In genomic region chr19:57293719-57294118, GRCh38 we compare ENCODE assay signal across 36 cellular contexts.
"Had no signal": no experiment of that assay in that cellular context is flagged by ENCODE, and none has a peak within 500 bp of the region (broad histone marks: within the 10 kb centered on the region; RNA-seq: fewer than 3 reads in every experiment).

No MANE protein-coding gene starts in this region.

- H3K27ac ChIP-seq: ascending aorta, breast epithelium, cardiac muscle cell, coronary artery, dorsolateral prefrontal cortex, esophagus muscularis mucosa, foreskin keratinocyte, gastrocnemius medialis, heart left ventricle, WERI-Rb-1 had no signal

- ATAC-seq: activated CD4-positive, CD25-positive, alpha-beta regulatory T cell treated with anti-CD3 and anti-CD28 coated beads, Interleukin-2, amount 50 U/mL, for 24 hours; activated CD8-positive, alpha-beta T cell treated with anti-CD3 and anti-CD28 coated beads for 36 hours; activated naive CD4-positive, alpha-beta T cell treated with anti-CD3 and anti-CD28 coated beads, Interleukin-2, amount 50 U/mL, for 72 hours; foreskin keratinocyte; gastrocnemius medialis; heart left ventricle; T-helper 17 cell had no signal

- DNase-seq: activated B cell treated with CpG ODN at 0.5 μM for 24 hours; activated CD4-positive, alpha-beta T cell treated with anti-CD3 and anti-CD28 coated beads for 48 hours; activated CD4-positive, alpha-beta T cell treated with anti-CD3 and anti-CD28 coated beads, Interleukin-2, amount 50 U/mL, for 1 hour; activated CD4-positive, alpha-beta T cell treated with anti-CD3 and anti-CD28 coated beads, Interleukin-2, amount 50 U/mL, for 48 hours; activated CD8-positive, alpha-beta memory T cell treated with anti-CD3 and anti-CD28 coated beads for 24 hours; activated CD8-positive, alpha-beta memory T cell treated with anti-CD3 and anti-CD28 coated beads, Interleukin-2, amount 50 U/mL, for 4 hours; activated CD8-positive, alpha-beta T cell treated with anti-CD3 and anti-CD28 coated beads for 36 hours; activated effector memory CD4-positive, alpha-beta T cell treated with Interleukin-2 at 50 U/mL for 16 hours; activated gamma-delta T cell treated with Interleukin-2 at 50 U/mL for 16 hours; activated naive CD4-positive, alpha-beta T cell treated with anti-CD3 and anti-CD28 coated beads for 36 hours; activated naive CD8-positive, alpha-beta T cell treated with anti-CD3 and anti-CD28 coated beads, Interleukin-2, amount 10 ng/mL, durations not matched to agents 7 days and 5 days; activated T-cell treated with anti-CD3 and anti-CD28 coated beads, Interleukin-2, amount 50 U/mL, for 1 hour; activated T-cell treated with anti-CD3 and anti-CD28 coated beads, Interleukin-2, amount 50 U/mL, for 48 hours; central memory CD4-positive, alpha-beta T cell; dorsolateral prefrontal cortex; effector memory CD4-positive, alpha-beta T cell; erythroblast; foreskin keratinocyte; gastrocnemius medialis; glutamatergic neuron; heart left ventricle; hypothalamus; T-helper 17 cell; T1000; WERI-Rb-1 had no signal

- H3K4me1 Mint-ChIP-seq: activated naive CD8-positive, alpha-beta T cell treated with anti-CD3 and anti-CD28 coated beads, Interleukin-2, amount 10 ng/mL, durations not matched to agents 7 days and 5 days; brain had no signal

- H3K4me1 ChIP-seq: ascending aorta, breast epithelium, esophagus muscularis mucosa, foreskin keratinocyte, gastrocnemius medialis, heart left ventricle had no signal

- H3K27me3 ChIP-seq: ascending aorta, breast epithelium, cardiac muscle cell, dorsolateral prefrontal cortex, esophagus muscularis mucosa, foreskin keratinocyte, gastrocnemius medialis, heart left ventricle had no signal

- H3K4me3 ChIP-seq: ascending aorta, breast epithelium, cardiac muscle cell, coronary artery, dorsolateral prefrontal cortex, esophagus muscularis mucosa, gastrocnemius medialis, heart left ventricle had no signal

- H3K27me3 Mint-ChIP-seq: activated B cell treated with CpG ODN at 0.5 μM for 24 hours; activated CD8-positive, alpha-beta T cell treated with anti-CD3 and anti-CD28 coated beads for 36 hours; activated naive CD8-positive, alpha-beta T cell treated with anti-CD3 and anti-CD28 coated beads, Interleukin-2, amount 10 ng/mL, durations not matched to agents 7 days and 5 days; brain; dendritic cell treated with granulocyte-macrophage colony-stimulating factor and Interleukin-4, amounts not matched to agents 40 ng/mL and 50 ng/mL, for 4 days; T-helper 17 cell had no signal

- H3K4me3 Mint-ChIP-seq: activated B cell treated with CpG ODN at 0.5 μM for 24 hours; activated CD8-positive, alpha-beta T cell treated with anti-CD3 and anti-CD28 coated beads for 36 hours; activated naive CD4-positive, alpha-beta T cell treated with anti-CD3 and anti-CD28 coated beads for 36 hours; activated naive CD8-positive, alpha-beta T cell treated with anti-CD3 and anti-CD28 coated beads, Interleukin-2, amount 10 ng/mL, durations not matched to agents 7 days and 5 days; activated T-helper 1 cell treated with anti-CD3 and anti-CD28 coated beads, Interleukin-12 subunit alpha, Interleukin-12 subunit beta, Interleukin-2, Interleukin-4 antibody, amounts not matched to agents 30 ng/mL and 10 ng/mL and 1 ng/mL, durations not matched to agents 14 hours and 24 hours and 36 hours; brain; dendritic cell treated with granulocyte-macrophage colony-stimulating factor and Interleukin-4, amounts not matched to agents 40 ng/mL and 50 ng/mL, for 4 days; T-helper 17 cell; T-helper 2 cell treated with Interferon-gamma antibody and Interleukin-4, amounts not matched to agents 5 μg/mL and 100 μg/mL, for 36 hours had no signal

- H3K27ac Mint-ChIP-seq: activated B cell treated with CpG ODN at 0.5 μM for 24 hours; activated CD8-positive, alpha-beta T cell treated with anti-CD3 and anti-CD28 coated beads for 36 hours; activated naive CD4-positive, alpha-beta T cell treated with anti-CD3 and anti-CD28 coated beads for 36 hours; activated naive CD4-positive, alpha-beta T cell treated with anti-CD3 and anti-CD28 coated beads, Interleukin-2, amount 50 U/mL, for 72 hours; activated naive CD8-positive, alpha-beta T cell treated with anti-CD3 and anti-CD28 coated beads, Interleukin-2, amount 10 ng/mL, durations not matched to agents 7 days and 5 days; activated T-helper 1 cell treated with anti-CD3 and anti-CD28 coated beads, Interleukin-12 subunit alpha, Interleukin-12 subunit beta, Interleukin-2, Interleukin-4 antibody, amounts not matched to agents 30 ng/mL and 10 ng/mL and 1 ng/mL, durations not matched to agents 14 hours and 24 hours and 36 hours; brain; dendritic cell treated with granulocyte-macrophage colony-stimulating factor and Interleukin-4, amounts not matched to agents 40 ng/mL and 50 ng/mL, for 4 days; T-helper 17 cell; T-helper 2 cell treated with Interferon-gamma antibody and Interleukin-4, amounts not matched to agents 5 μg/mL and 100 μg/mL, for 36 hours had no signal
